14 cellular contexts compared by ENCODE assay signal in genomic region chr14:65696801-65697200, GRCh38.
DNase-seq lines count a peak whose midpoint lies in the region; ATAC-seq and TF ChIP-seq lines count a peak whose summit lies in the region.
"Had no signal": no experiment of that assay in that cellular context is flagged by ENCODE, and none has a peak within 500 bp of the region (broad histone marks: within the 10 kb centered on the region; RNA-seq: fewer than 3 reads in every experiment).

No MANE protein-coding gene starts in this region.

- no peak for TF ChIP-seq EP300 in ovary (IDR thresholded peaks at IDR 0.05)

- H2AFZ ChIP-seq in osteoblast (ENCODE audit: low read length) (no peak overlapping the region), mammary epithelial cell (ENCODE audit: low read depth, low read length) (no peak overlapping the region)

- ATAC-seq in mucosa of descending colon, result no peak
- ATAC-seq: A549, HCT116 had no signal

- H3K4me3 ChIP-seq in astrocyte of the spinal cord (ENCODE audit: low read depth, low read length), result no peak overlapping the region
- no peak overlapping the region for H3K4me3 ChIP-seq in osteoblast (ENCODE audit: insufficient read depth, low read length)
- H3K4me3 ChIP-seq in mucosa of descending colon, result no peak overlapping the region
- H3K4me3 ChIP-seq in mammary epithelial cell (replicated peaks in 1 of 3; ENCODE audit: insufficient read depth in 1 of 3, low read depth in 2 of 3, low read length in 3 of 3), result no peak overlapping the region
- no peak overlapping the region for H3K4me3 ChIP-seq in ovary
- H3K4me3 ChIP-seq: A549 had no signal

- 95% methylated on average over 1 of the region's 1 CpG for WGBS in mammary epithelial cell (ENCODE audit: low coverage, missing lambda C conversion rate)
- WGBS in ovary, 3 donors, result 70 to 86% (median 82%) methylated on average over 1 of the region's 1 CpG

- intact Hi-C loops in mucosa of descending colon (cut with DNase I, micrococcal nuclease), result no loop called here
- intact Hi-C loops in mammary epithelial cell (cut with micrococcal nuclease), result no loop called here
- intact Hi-C loops in ovary (cut with DNase I), result no loop called here

- H3K36me3 ChIP-seq in osteoblast (ENCODE audit: insufficient read depth, low read length) (no peaks in the 10 kb centered on the region), mucosa of descending colon (ENCODE audit: low read depth) (no peaks in the 10 kb centered on the region), mammary epithelial cell (ENCODE audit: insufficient read depth, low read length) (no peaks in the 10 kb centered on the region), ovary (no peaks in the 10 kb centered on the region)

- dilution Hi-C loops in mammary epithelial cell (cut with HindIII; ENCODE audit: low sequenced_read_pairs), result no loop called here

- CTCF ChIA-PET in mammary epithelial cell (lab: Charles Lee; ENCODE audit: low non-redundant PET), result no interaction called here

- no peaks in the 10 kb centered on the region for H3K27me3 ChIP-seq in osteoblast (ENCODE audit: insufficient read depth, low read length)
- H3K27me3 ChIP-seq in mammary epithelial cell (ENCODE audit: insufficient read depth, low read length), result no peaks in the 10 kb centered on the region
- no peaks in the 10 kb centered on the region for H3K27me3 ChIP-seq in ovary

- DNase-seq in AG20443 (ENCODE audit: low spot score) (peak; percentile 22), HCEC 1CT (peak; percentile 31), astrocyte of the spinal cord (ENCODE audit: low read depth, low spot score) (peak; percentile 8), osteoblast (ENCODE audit: insufficient read length, low spot score, missing footprints) (no peak), mucosa of descending colon (no peak), mammary epithelial cell (no peak), ovary (no peak)
- DNase-seq in stimulated activated CD4-positive, alpha-beta T cell treated with anti-CD3 and anti-CD28 coated beads, Interleukin-2, amount 100 ng/mL, for 48 hours, result no peak
- DNase-seq: CD4-positive, alpha-beta T cell; NCI-H2171; NCI-H446; NK-92 treated with Interleukin-12 subunit alpha and Interleukin-12 subunit beta, amount 100 ng/mL, for 24 hours had no signal

- in situ Hi-C loops in astrocyte of the spinal cord (cut with HindIII; ENCODE audit: low sequenced_read_pairs) (no loop called here), mammary epithelial cell (cut with MboI; ENCODE audit: low sequenced_read_pairs in 2 of 2) (no loop called here)

- no peak overlapping the region for H3K9ac ChIP-seq in mammary epithelial cell (ENCODE audit: insufficient read depth, low read length)

- no peaks in the 10 kb centered on the region for H4K20me1 ChIP-seq in osteoblast (ENCODE audit: insufficient read depth, low read length)
- no peaks in the 10 kb centered on the region for H4K20me1 ChIP-seq in mammary epithelial cell (ENCODE audit: insufficient read depth, low read length)

- BruUV-seq in mammary epithelial cell (replicated peaks; lab: Mats Ljungman, UMichigan), result no TSS peak

- no peak for TF ChIP-seq POLR2A in ovary (IDR thresholded peaks at IDR 0.05)

- H3K9me3 ChIP-seq in osteoblast (ENCODE audit: low read depth, low read length) (no peaks in the 10 kb centered on the region), mucosa of descending colon (no peaks in the 10 kb centered on the region), mammary epithelial cell (replicated peaks; ENCODE audit: insufficient read depth, low read length) (no peaks in the 10 kb centered on the region), ovary (no peaks in the 10 kb centered on the region)
- H3K9me3 ChIP-seq: A549 had no signal

- TF ChIP-seq CTCF in astrocyte of the spinal cord (IDR thresholded peaks at IDR 0.05; ENCODE audit: low read depth, low read length) (no peak), osteoblast (IDR thresholded peaks at IDR 0.05; ENCODE audit: extremely low read depth, low read depth, low read length) (no peak), mucosa of descending colon (IDR thresholded peaks at IDR 0.05) (no peak), mammary epithelial cell (conservative IDR thresholded peaks at IDR 0.05 in 1 of 2, IDR thresholded peaks at IDR 0.05 in 1 of 2; ENCODE audit: extremely low read depth in 1 of 2, insufficient read depth in 1 of 2, low read depth in 1 of 2, low read length in 2 of 2) (no peak), ovary (IDR thresholded peaks at IDR 0.05) (no peak)

- peaks cover 5% of the 10 kb centered on the region for H3K4me1 ChIP-seq in osteoblast (ENCODE audit: insufficient read depth, low read length)
- H3K4me1 ChIP-seq in mucosa of descending colon (ENCODE audit: low read depth), result no peaks in the 10 kb centered on the region
- H3K4me1 ChIP-seq in mammary epithelial cell (ENCODE audit: insufficient read depth, low read length), result no peaks in the 10 kb centered on the region
- no peaks in the 10 kb centered on the region for H3K4me1 ChIP-seq in ovary (ENCODE audit: insufficient read depth)
- H3K4me1 ChIP-seq: A549 had no signal

- peak overlapping the region; percentile 21 for H3K27ac ChIP-seq in osteoblast (ENCODE audit: low read depth, low read length)
- no peak overlapping the region for H3K27ac ChIP-seq in mammary epithelial cell (ENCODE audit: insufficient read depth, low read depth, low read length)
- no peak overlapping the region for H3K27ac ChIP-seq in ovary
- H3K27ac ChIP-seq: A549 had no signal

- no peak overlapping the region for H3K4me2 ChIP-seq in osteoblast (ENCODE audit: insufficient read depth, low read length)
- no peak overlapping the region for H3K4me2 ChIP-seq in mammary epithelial cell (ENCODE audit: insufficient read depth, low read depth, low read length)
- H3K4me2 ChIP-seq: A549 had no signal

- no peaks in the 10 kb centered on the region for H3K79me2 ChIP-seq in osteoblast (ENCODE audit: insufficient read depth, low read length)
- no peaks in the 10 kb centered on the region for H3K79me2 ChIP-seq in mammary epithelial cell (ENCODE audit: insufficient read depth, low read length)

Comparison
In these comparisons a context has a peak if more than half of its experiments do, and no peak if none do; other contexts are left out.
1. DNase-seq: peak in AG20443 (single experiment), HCEC 1CT (single experiment) and astrocyte of the spinal cord (single experiment); none in osteoblast (single experiment), mucosa of descending colon (0 of 3), stimulated activated CD4-positive, alpha-beta T cell treated with anti-CD3 and anti-CD28 coated beads, Interleukin-2, amount 100 ng/mL, for 48 hours (0 of 2), mammary epithelial cell (single experiment) and ovary (0 of 5).